ENCODE assay signal across 10 cellular contexts in genomic region chr4:65416875-65417274, GRCh38.
DNase-seq lines count a peak whose midpoint lies in the region; ATAC-seq, FAIRE-seq and TF ChIP-seq lines count a peak whose summit lies in the region.
"Had no signal": no experiment of that assay in that cellular context is flagged by ENCODE, and none has a peak within 500 bp of the region (broad histone marks: within the 10 kb centered on the region; RNA-seq: fewer than 3 reads in every experiment).

No MANE protein-coding gene starts in this region.

- H4K20me1 ChIP-seq in HepG2 (ENCODE audit: insufficient read depth, low read length) (no peaks in the 10 kb centered on the region), GM23248 (ENCODE audit: insufficient read depth) (no peaks in the 10 kb centered on the region)

- peaks cover 0 to 5% (median 2%) of the 10 kb centered on the region in 4 donors for H3K4me1 ChIP-seq in liver (ENCODE audit: control insufficient read depth in 4 of 4, insufficient read depth in 4 of 4, low read length in 3 of 4)
- no peaks in the 10 kb centered on the region for H3K4me1 ChIP-seq in HepG2 (ENCODE audit: insufficient read depth, low read length)
- no peaks in the 10 kb centered on the region for H3K4me1 ChIP-seq in GM23248 (ENCODE audit: insufficient read depth)
- H3K4me1 ChIP-seq: HAP-1 had no signal

- no peaks in the 10 kb centered on the region for H3K79me2 ChIP-seq in HepG2 (ENCODE audit: insufficient read depth, low read length)
- no peaks in the 10 kb centered on the region for H3K79me2 ChIP-seq in GM23248 (ENCODE audit: insufficient read depth)

- WGBS in liver: 11% methylated on average over 3 of the region's 3 CpGs
- 0% methylated on average over 3 of the region's 3 CpGs for WGBS in HepG2 (ENCODE audit: low lambda C conversion rate)
- WGBS in GM23248 (ENCODE audit: low coverage in 1 of 2, low lambda C conversion rate in 2 of 2, missing lambda C conversion rate in 2 of 2), 2 experiments: 16 to 20% methylated on average over 3 of the region's 3 CpGs

- no peaks in the 10 kb centered on the region; the same call in 1 of the 2 replicates for H3K9me2 ChIP-seq in GM23248 (ENCODE audit: insufficient read depth)

- H3F3A ChIP-seq in GM23248 (ENCODE audit: insufficient read depth): no peaks in the 10 kb centered on the region

- TF ChIP-seq POLR2A in HepG2 (IDR thresholded peaks at IDR 0.05; ENCODE audit: insufficient read depth in 1 of 2, low read depth in 2 of 2, low read length in 2 of 2): no peak

- H2AFZ ChIP-seq in HepG2 (ENCODE audit: low read length) (no peak overlapping the region), GM23248 (no peak overlapping the region)

- ATAC-seq in HepG2 (no peak), left cardiac atrium (peak; percentile 93 to 99), esophagus mucosa (no peak), GM18519 (IDR thresholded peaks at IDR 0.05; ENCODE audit: low FRiP score, unreplicated experiment) (no peak)

- no peak for TF ChIP-seq CTCF in liver (IDR thresholded peaks at IDR 0.05; ENCODE audit: low read depth, low read length, missing input control)
- TF ChIP-seq CTCF in HepG2 (CRISPR knock-in tag; IDR thresholded peaks at IDR 0.05): no peak
- no peak for TF ChIP-seq CTCF in RWPE1 (conservative IDR thresholded peaks at IDR 0.05; ENCODE audit: low read depth)

- H3K9ac ChIP-seq in liver (ENCODE audit: low read depth in 1 of 2, low read length in 2 of 2) (no peak overlapping the region), HepG2 (ENCODE audit: insufficient read depth, low read depth, low read length) (no peak overlapping the region), GM23248 (no peak overlapping the region)

- TF ChIP-seq RAD21 in liver (IDR thresholded peaks at IDR 0.05) (no peak), HepG2 (CRISPR knock-in tag; IDR thresholded peaks at IDR 0.05) (no peak)

- H3K9me3 ChIP-seq in liver (ENCODE audit: control insufficient read depth in 4 of 4, low read length in 3 of 4) (no peaks in the 10 kb centered on the region), HepG2 (ENCODE audit: low read length) (no peaks in the 10 kb centered on the region), GM23248 (ENCODE audit: low read depth) (no peaks in the 10 kb centered on the region)
- H3K9me3 ChIP-seq: HAP-1 had no signal

- no peak overlapping the region for H3K27ac ChIP-seq in liver (ENCODE audit: low read depth in 1 of 2, low read length in 2 of 2)
- H3K27ac ChIP-seq in HepG2 (ENCODE audit: extremely low read length, insufficient read depth, low read length): no peak overlapping the region
- H3K27ac ChIP-seq in RWPE1: peak overlapping the region; percentile 58
- H3K27ac ChIP-seq in GM23248: no peak overlapping the region

- intact Hi-C loops in HepG2 (cut with micrococcal nuclease; ENCODE audit: unreplicated experiment): no loop called here
- intact Hi-C loops in left cardiac atrium (cut with DNase I): no loop called here

- in situ Hi-C loops in HepG2 (cut with HindIII; ENCODE audit: extremely low pct_ligation_motif_present, low pct_unique_long_range_greater_than_20kb) (no loop called here), GM23248 (cut with MboI) (no loop called here)

- DNase-seq in HepG2 (ENCODE audit: low spot score): no peak
- no peak for DNase-seq in RWPE1 (ENCODE audit: low spot score)
- DNase-seq in left cardiac atrium: peak; percentile 50
- DNase-seq in urothelium cell line (ENCODE audit: low spot score): peak; percentile 3
- no peak for DNase-seq in GM23248
- DNase-seq: activated CD4-positive, alpha-beta T cell treated with anti-CD3 and anti-CD28 coated beads for 1 hour had no signal

- POLR2A ChIA-PET in HepG2 (lab: Yijun Ruan, JAX) (no interaction called here), RWPE1 (lab: Yijun Ruan, JAX; ENCODE audit: low non-redundant PET) (no interaction called here)

- H3K36me3 ChIP-seq in liver (ENCODE audit: control insufficient read depth in 4 of 4, insufficient read depth in 3 of 4, low read depth in 1 of 4, low read length in 3 of 4) (no peaks in the 10 kb centered on the region), HepG2 (replicated peaks in 1 of 2; ENCODE audit: control insufficient read depth in 1 of 2, insufficient read depth in 2 of 2, low read length in 2 of 2) (no peaks in the 10 kb centered on the region), GM23248 (ENCODE audit: low read depth) (no peaks in the 10 kb centered on the region)
- H3K36me3 ChIP-seq: HAP-1 had no signal

- H3K4me3 ChIP-seq in liver (ENCODE audit: low read depth in 1 of 3, low read length in 3 of 3): no peak overlapping the region
- no peak overlapping the region for H3K4me3 ChIP-seq in HepG2 (replicated peaks in 1 of 3; ENCODE audit: insufficient read depth in 1 of 3, low read depth in 2 of 3, low read length in 3 of 3)
- H3K4me3 ChIP-seq in GM23248: no peak overlapping the region
- H3K4me3 ChIP-seq: HAP-1 had no signal

- TF ChIP-seq EP300 in HepG2 (IDR thresholded peaks at IDR 0.05; ENCODE audit: low read depth in 2 of 2, low read length in 2 of 2) (no peak), HepG2 (CRISPR knock-in tag; IDR thresholded peaks at IDR 0.05; ENCODE audit: borderline replicate concordance) (no peak)

- H3K27me3 ChIP-seq in liver (ENCODE audit: control insufficient read depth in 4 of 4, insufficient read depth in 4 of 4, low read length in 3 of 4) (no peaks in the 10 kb centered on the region), HepG2 (ENCODE audit: control insufficient read depth in 1 of 2, insufficient read depth in 2 of 2, low read length in 2 of 2) (no peaks in the 10 kb centered on the region; a peak in 1 of 5 replicates), GM23248 (replicated peaks; ENCODE audit: insufficient read depth) (no peaks in the 10 kb centered on the region)

- H3K4me2 ChIP-seq in HepG2 (ENCODE audit: low read depth, low read length) (no peak overlapping the region), GM23248 (ENCODE audit: unreplicated experiment) (no peak overlapping the region)

- BruUV-seq in HepG2 (replicated peaks; lab: Mats Ljungman, UMichigan): no TSS peak

- CTCF ChIA-PET in HepG2 (lab: Yijun Ruan, JAX; ENCODE audit: low intra/inter-chr PET ratio, low total read pairs): no interaction called here
- CTCF ChIA-PET in RWPE1 (lab: Yijun Ruan, JAX): interaction anchor here (0.6 kb wide), 1 partner anchor 60 kb away, joined by 5 read pairs; no protein-coding TSS in a partner anchor

- FAIRE-seq in HepG2 (lab: Jason Lieb, UNC) (no peak), urothelium cell line (lab: Jason Lieb, UNC) (peak; percentile 79)

TF ChIP-seq in liver, 16 proteins besides CTCF, POLR2A, EP300 and RAD21 (continues in another document):
- TF ChIP-seq SP1 (IDR thresholded peaks at IDR 0.05) (no peak), REST (IDR thresholded peaks at IDR 0.05) (no peak), YY1 (IDR thresholded peaks at IDR 0.05) (no peak)

TF ChIP-seq in HepG2, 621 proteins besides CTCF, POLR2A, EP300 and RAD21:
- no peak for TF ChIP-seq ZNF788 (CRISPR knock-in tag; IDR thresholded peaks at IDR 0.05; ENCODE audit: borderline replicate concordance)
- TF ChIP-seq CSRNP1 (CRISPR knock-in tag; IDR thresholded peaks at IDR 0.05): no peak
- no peak for TF ChIP-seq ZBTB7A (CRISPR knock-in tag; IDR thresholded peaks at IDR 0.05)

Comparison
In these comparisons a context has a peak if more than half of its experiments do, and no peak if none do; other contexts are left out.
1. ATAC-seq: peak in left cardiac atrium (2 of 2); none in HepG2 (single experiment), esophagus mucosa (single experiment) and GM18519 (single experiment).
2. DNase-seq: peak in left cardiac atrium (single experiment) and urothelium cell line (single experiment); none in HepG2 (single experiment), RWPE1 (single experiment) and GM23248 (single experiment).